Comparison of ENCODE assay signal across 1 cellular context in the genomic region with DNA sequence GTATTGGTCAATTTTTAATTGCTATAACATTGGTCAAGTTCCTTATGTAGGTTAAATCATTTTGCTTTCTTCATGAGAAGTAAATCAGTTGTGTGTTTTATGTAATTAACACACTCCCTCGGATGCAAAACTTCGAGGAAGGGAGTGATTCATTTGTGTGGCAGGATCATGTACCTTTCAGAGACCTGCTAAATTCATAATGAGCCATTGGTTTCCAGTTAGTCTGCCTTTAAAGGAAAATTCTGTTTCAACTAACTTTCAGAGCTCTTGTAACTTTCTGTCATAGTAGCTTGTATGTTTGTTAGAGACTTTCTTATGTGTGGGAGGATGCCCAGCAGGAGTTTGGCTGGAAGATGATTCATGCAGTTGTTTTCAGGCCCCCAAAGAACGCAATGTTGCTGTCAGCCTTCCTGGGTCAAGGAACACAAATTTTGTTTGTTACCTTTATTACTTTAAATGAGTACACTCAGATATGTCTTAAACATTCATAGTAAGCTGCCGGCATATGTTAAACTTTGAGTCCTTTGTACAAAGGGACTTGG.
TF ChIP-seq lines count a peak whose summit lies in the region.

No MANE protein-coding gene starts in this region.

TF ChIP-seq in A549, 52 proteins besides CTCF, POLR2A, EP300 and RAD21 (continued from another document):
- TF ChIP-seq HEYL (CRISPR knock-in tag; IDR thresholded peaks at IDR 0.05): no peak
- TF ChIP-seq MYC (IDR thresholded peaks at IDR 0.05; ENCODE audit: borderline replicate concordance, low read length): no peak
- no peak for TF ChIP-seq FOXS1 (CRISPR knock-in tag; IDR thresholded peaks at IDR 0.05)
- TF ChIP-seq, protein P1, sequence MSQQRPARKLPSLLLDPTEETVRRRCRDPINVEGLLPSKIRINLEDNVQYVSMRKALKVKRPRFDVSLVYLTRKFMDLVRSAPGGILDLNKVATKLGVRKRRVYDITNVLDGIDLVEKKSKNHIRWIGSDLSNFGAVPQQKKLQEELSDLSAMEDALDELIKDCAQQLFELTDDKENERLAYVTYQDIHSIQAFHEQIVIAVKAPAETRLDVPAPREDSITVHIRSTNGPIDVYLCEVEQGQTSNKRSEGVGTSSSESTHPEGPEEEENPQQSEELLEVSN (IDR thresholded peaks at IDR 0.05; ENCODE audit: borderline replicate concordance, low read depth): no peak
- TF ChIP-seq SMC3 (IDR thresholded peaks at IDR 0.05): no peak
